2 cellular contexts compared by ENCODE assay signal in genomic region chr1:88983791-88984552, GRCh38.
TF ChIP-seq lines count a peak whose summit lies in the region.

No MANE protein-coding gene starts in this region.

TF ChIP-seq in SK-N-SH treated with all-trans-retinoic acid at 6 μM for 48 hours, 23 proteins besides CTCF, POLR2A, EP300 and RAD21:
- TF ChIP-seq SNAI2 (CRISPR knock-in tag; IDR thresholded peaks at IDR 0.05) (no peak), ZNF70 (CRISPR knock-in tag; IDR thresholded peaks at IDR 0.05) (no peak), ZC3H10 (CRISPR knock-in tag; IDR thresholded peaks at IDR 0.05) (no peak), RARB (CRISPR knock-in tag; IDR thresholded peaks at IDR 0.05) (no peak), POU6F1 (CRISPR knock-in tag; IDR thresholded peaks at IDR 0.05; ENCODE audit: borderline replicate concordance, low read depth) (no peak), TOX (CRISPR knock-in tag; IDR thresholded peaks at IDR 0.05; ENCODE audit: borderline replicate concordance) (no peak), PATZ1 (CRISPR knock-in tag; IDR thresholded peaks at IDR 0.05; ENCODE audit: borderline replicate concordance) (no peak), OSR1 (CRISPR knock-in tag; IDR thresholded peaks at IDR 0.05) (no peak)
- TF ChIP-seq, protein P1, sequence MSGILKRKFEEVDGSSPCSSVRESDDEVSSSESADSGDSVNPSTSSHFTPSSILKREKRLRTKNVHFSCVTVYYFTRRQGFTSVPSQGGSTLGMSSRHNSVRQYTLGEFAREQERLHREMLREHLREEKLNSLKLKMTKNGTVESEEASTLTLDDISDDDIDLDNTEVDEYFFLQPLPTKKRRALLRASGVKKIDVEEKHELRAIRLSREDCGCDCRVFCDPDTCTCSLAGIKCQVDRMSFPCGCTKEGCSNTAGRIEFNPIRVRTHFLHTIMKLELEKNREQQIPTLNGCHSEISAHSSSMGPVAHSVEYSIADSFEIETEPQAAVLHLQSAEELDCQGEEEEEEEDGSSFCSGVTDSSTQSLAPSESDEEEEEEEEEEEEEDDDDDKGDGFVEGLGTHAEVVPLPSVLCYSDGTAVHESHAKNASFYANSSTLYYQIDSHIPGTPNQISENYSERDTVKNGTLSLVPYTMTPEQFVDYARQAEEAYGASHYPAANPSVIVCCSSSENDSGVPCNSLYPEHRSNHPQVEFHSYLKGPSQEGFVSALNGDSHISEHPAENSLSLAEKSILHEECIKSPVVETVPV (CRISPR knock-in tag; IDR thresholded peaks at IDR 0.05), result no peak
- TF ChIP-seq, protein P2, sequence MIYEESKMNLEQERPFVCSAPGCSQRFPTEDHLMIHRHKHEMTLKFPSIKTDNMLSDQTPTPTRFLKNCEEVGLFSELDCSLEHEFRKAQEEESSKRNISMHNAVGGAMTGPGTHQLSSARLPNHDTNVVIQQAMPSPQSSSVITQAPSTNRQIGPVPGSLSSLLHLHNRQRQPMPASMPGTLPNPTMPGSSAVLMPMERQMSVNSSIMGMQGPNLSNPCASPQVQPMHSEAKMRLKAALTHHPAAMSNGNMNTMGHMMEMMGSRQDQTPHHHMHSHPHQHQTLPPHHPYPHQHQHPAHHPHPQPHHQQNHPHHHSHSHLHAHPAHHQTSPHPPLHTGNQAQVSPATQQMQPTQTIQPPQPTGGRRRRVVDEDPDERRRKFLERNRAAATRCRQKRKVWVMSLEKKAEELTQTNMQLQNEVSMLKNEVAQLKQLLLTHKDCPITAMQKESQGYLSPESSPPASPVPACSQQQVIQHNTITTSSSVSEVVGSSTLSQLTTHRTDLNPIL (CRISPR knock-in tag; IDR thresholded peaks at IDR 0.05; ENCODE audit: low read depth), result no peak
TF ChIP-seq in SK-N-SH treated with all-trans-retinoic acid at 6 μM for 48 hours: peak in this region for 0.

TF ChIP-seq in HepG2, 621 proteins besides CTCF, POLR2A, EP300 and RAD21:
- TF ChIP-seq ZNF570 (CRISPR knock-in tag; IDR thresholded peaks at IDR 0.05; ENCODE audit: borderline replicate concordance) (no peak), ZNF253 (CRISPR knock-in tag; IDR thresholded peaks at IDR 0.05; ENCODE audit: borderline replicate concordance) (no peak), CHCHD3 (CRISPR knock-in tag; IDR thresholded peaks at IDR 0.05) (no peak), SALL1 (CRISPR knock-in tag; IDR thresholded peaks at IDR 0.05) (no peak), ELF4 (CRISPR knock-in tag; IDR thresholded peaks at IDR 0.05; ENCODE audit: borderline replicate concordance) (no peak), ZNF121 (CRISPR knock-in tag; IDR thresholded peaks at IDR 0.05) (peak; percentile 68; the same call in 1 of the 2 replicates), ZNF343 (CRISPR knock-in tag; IDR thresholded peaks at IDR 0.05) (no peak), POGK (CRISPR knock-in tag; conservative IDR thresholded peaks at IDR 0.05) (no peak), DNMT3B (CRISPR knock-in tag; conservative IDR thresholded peaks at IDR 0.05) (no peak), HOXA7 (CRISPR knock-in tag; IDR thresholded peaks at IDR 0.05) (no peak), KDM1A (CRISPR knock-in tag; IDR thresholded peaks at IDR 0.05) (no peak), BRCA1 (CRISPR knock-in tag; IDR thresholded peaks at IDR 0.05) (no peak), CCAR2 (optimal IDR thresholded peaks at IDR 0.05; ENCODE audit: low read depth, low read length) (no peak), HMG20A (CRISPR knock-in tag; IDR thresholded peaks at IDR 0.05; ENCODE audit: borderline replicate concordance) (no peak), ZMYM4 (CRISPR knock-in tag; IDR thresholded peaks at IDR 0.05) (peak; percentile 28; the same call in 1 of the 2 replicates), NR2C2 (CRISPR knock-in tag; IDR thresholded peaks at IDR 0.05; ENCODE audit: borderline replicate concordance) (no peak), ZFP41 (CRISPR knock-in tag; IDR thresholded peaks at IDR 0.05; ENCODE audit: borderline replicate concordance) (no peak), SOX13 (IDR thresholded peaks at IDR 0.05) (no peak), SOX13 (CRISPR knock-in tag; conservative IDR thresholded peaks at IDR 0.05 in 1 of 2, IDR thresholded peaks at IDR 0.05 in 1 of 2) (no peak), GFI1 (CRISPR knock-in tag; IDR thresholded peaks at IDR 0.05; ENCODE audit: borderline replicate concordance) (no peak), ZBTB33 (CRISPR knock-in tag; IDR thresholded peaks at IDR 0.05) (peak; percentile 99), ZBTB7A (CRISPR knock-in tag; IDR thresholded peaks at IDR 0.05) (no peak), GATAD2A (CRISPR knock-in tag; IDR thresholded peaks at IDR 0.05) (no peak), THRA (CRISPR knock-in tag; IDR thresholded peaks at IDR 0.05; ENCODE audit: borderline replicate concordance) (no peak), STAG1 (CRISPR knock-in tag; IDR thresholded peaks at IDR 0.05) (peak; percentile 52), ZSCAN9 (CRISPR knock-in tag; IDR thresholded peaks at IDR 0.05; ENCODE audit: borderline replicate concordance) (no peak), ZBTB1 (CRISPR knock-in tag; IDR thresholded peaks at IDR 0.05; ENCODE audit: borderline replicate concordance) (no peak), NBN (conservative IDR thresholded peaks at IDR 0.05) (no peak), CBFB (CRISPR knock-in tag; IDR thresholded peaks at IDR 0.05) (no peak), ZMAT5 (CRISPR knock-in tag; IDR thresholded peaks at IDR 0.05; ENCODE audit: borderline replicate concordance, low read depth) (no peak), SMAD9 (CRISPR knock-in tag; IDR thresholded peaks at IDR 0.05) (no peak), CENPT (CRISPR knock-in tag; IDR thresholded peaks at IDR 0.05; ENCODE audit: low read depth) (no peak), ZNF670 (CRISPR knock-in tag; IDR thresholded peaks at IDR 0.05; ENCODE audit: borderline replicate concordance) (no peak), YEATS4 (CRISPR knock-in tag; IDR thresholded peaks at IDR 0.05; ENCODE audit: borderline replicate concordance) (no peak), CEBPG (CRISPR knock-in tag; IDR thresholded peaks at IDR 0.05) (0 out of 2 replicates have a peak, but pooled peaks have one; percentile 4), MLXIP (CRISPR knock-in tag; IDR thresholded peaks at IDR 0.05; ENCODE audit: borderline replicate concordance) (no peak), SMC3 (IDR thresholded peaks at IDR 0.05; ENCODE audit: low read length) (0 out of 2 replicates have a peak, but pooled peaks have one; percentile 13), FOXA3 (CRISPR knock-in tag; IDR thresholded peaks at IDR 0.05) (no peak), MBD4 (IDR thresholded peaks at IDR 0.05; ENCODE audit: borderline replicate concordance, low read length) (no peak), ZC3H4 (CRISPR knock-in tag; IDR thresholded peaks at IDR 0.05; ENCODE audit: borderline replicate concordance) (no peak), ZBTB49 (CRISPR knock-in tag; IDR thresholded peaks at IDR 0.05; ENCODE audit: borderline replicate concordance) (no peak)
- TF ChIP-seq, protein P3, sequence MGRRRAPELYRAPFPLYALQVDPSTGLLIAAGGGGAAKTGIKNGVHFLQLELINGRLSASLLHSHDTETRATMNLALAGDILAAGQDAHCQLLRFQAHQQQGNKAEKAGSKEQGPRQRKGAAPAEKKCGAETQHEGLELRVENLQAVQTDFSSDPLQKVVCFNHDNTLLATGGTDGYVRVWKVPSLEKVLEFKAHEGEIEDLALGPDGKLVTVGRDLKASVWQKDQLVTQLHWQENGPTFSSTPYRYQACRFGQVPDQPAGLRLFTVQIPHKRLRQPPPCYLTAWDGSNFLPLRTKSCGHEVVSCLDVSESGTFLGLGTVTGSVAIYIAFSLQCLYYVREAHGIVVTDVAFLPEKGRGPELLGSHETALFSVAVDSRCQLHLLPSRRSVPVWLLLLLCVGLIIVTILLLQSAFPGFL (CRISPR knock-in tag; IDR thresholded peaks at IDR 0.05), result no peak
